Comparison of ENCODE assay signal across 9 cellular contexts in genomic region chr19:5130371-5131030, GRCh38.
DNase-seq lines count a peak whose midpoint lies in the region; ATAC-seq and TF ChIP-seq lines count a peak whose summit lies in the region.
"Had no signal": no experiment of that assay in that cellular context is flagged by ENCODE, and none has a peak within 500 bp of the region (broad histone marks: within the 10 kb centered on the region; RNA-seq: fewer than 3 reads in every experiment).

No MANE protein-coding gene starts in this region.

- peak; percentile 37 for ATAC-seq in GM18505 (IDR thresholded peaks at IDR 0.05; ENCODE audit: unreplicated experiment)
- peak; percentile 35 for ATAC-seq in HG02870 (IDR thresholded peaks at IDR 0.05; ENCODE audit: unreplicated experiment)
- ATAC-seq: HCT116 had no signal

- H3K9ac ChIP-seq in mucosa of rectum (ENCODE audit: low read depth in 1 of 2, low read length in 2 of 2) = peak overlapping the region in 1 of 2 donors; percentile 56

- no peaks in the 10 kb centered on the region for H3K9me3 ChIP-seq in mucosa of rectum (ENCODE audit: control insufficient read depth in 2 of 2, low read length in 2 of 2)
- H3K9me3 ChIP-seq in HAP-1 = no peaks in the 10 kb centered on the region

- peak; percentile 4 to 27 for DNase-seq in activated CD4-positive, alpha-beta T cell treated with anti-CD3 and anti-CD28 coated beads, Interleukin-2, amount 50 U/mL, for 24 hours (ENCODE audit: low read depth in 1 of 2, low spot score in 1 of 2)
- DNase-seq in hippocampal formation (lab: John Stamatoyannopoulos, UW) (no peak), NCI-H510A treated with DMSO at 0.1 percent for 48 hours (lab: John Stamatoyannopoulos, UW) (no peak), MV-4-11 (lab: John Stamatoyannopoulos, UW) (no peak), HAP-1 (ENCODE audit: low spot score in 2 of 2) (no peak)

- in situ Hi-C loops in HAP-1 (cut with MboI; ENCODE audit: low sequenced_read_pairs) = no loop called here

- H3K27me3 ChIP-seq in mucosa of rectum (ENCODE audit: control insufficient read depth in 2 of 2, insufficient read depth in 2 of 2, low read length in 2 of 2) = no peaks in the 10 kb centered on the region
- no peaks in the 10 kb centered on the region for H3K27me3 ChIP-seq in HAP-1 (ENCODE audit: low read depth)

- H3K4me1 ChIP-seq in mucosa of rectum (ENCODE audit: control insufficient read depth in 2 of 2, insufficient read depth in 2 of 2, low read length in 2 of 2) = peaks cover 0 to 2% of the 10 kb centered on the region in 2 donors
- no peaks in the 10 kb centered on the region for H3K4me1 ChIP-seq in HAP-1

- peaks cover 5 to 15% of the 10 kb centered on the region in 2 donors for H3K36me3 ChIP-seq in mucosa of rectum (ENCODE audit: control insufficient read depth in 2 of 2, insufficient read depth in 2 of 2, low read length in 2 of 2)
- H3K36me3 ChIP-seq in HAP-1 (replicated peaks) = peaks cover 6% of the 10 kb centered on the region

- H3K4me3 ChIP-seq in mucosa of rectum (ENCODE audit: low read length in 2 of 2) = no peak overlapping the region
- H3K4me3 ChIP-seq in HAP-1 = no peak overlapping the region

- no peak for TF ChIP-seq POLR2A in GM18505 (IDR thresholded peaks at IDR 0.05; ENCODE audit: borderline replicate concordance, extremely low read depth, insufficient read depth, insufficient read length)

- H3K27ac ChIP-seq in mucosa of rectum (ENCODE audit: low read depth in 2 of 2, low read length in 2 of 2) = peak overlapping the region; percentile 1 to 77

Comparison
In these comparisons a context has a peak if more than half of its experiments do, and no peak if none do; other contexts are left out.
1. DNase-seq: peak in activated CD4-positive, alpha-beta T cell treated with anti-CD3 and anti-CD28 coated beads, Interleukin-2, amount 50 U/mL, for 24 hours (2 of 2); none in hippocampal formation (0 of 2), NCI-H510A treated with DMSO at 0.1 percent for 48 hours (single experiment), MV-4-11 (single experiment) and HAP-1 (0 of 2).